In genomic region chr5:24065786-24066185, GRCh38 we compare ENCODE assay signal across 24 cellular contexts.
A peak's percentile ranks its signal among the peaks of the same experiment; 100 is the strongest.
DNase-seq lines count a peak whose midpoint lies in the region; ATAC-seq, FAIRE-seq and TF ChIP-seq lines count a peak whose summit lies in the region.
"Had no signal": no experiment of that assay in that cellular context is flagged by ENCODE, and none has a peak within 500 bp of the region (broad histone marks: within the 10 kb centered on the region; RNA-seq: fewer than 3 reads in every experiment).

No MANE protein-coding gene starts in this region.

- DNase-seq in GM23248 (peak; percentile 49), RPMI7951 (ENCODE audit: low read depth) (peak; percentile 0), bronchial epithelial cell (ENCODE audit: low read depth) (peak; percentile 80), ascending aorta (ENCODE audit: low spot score in 2 of 2) (no peak), glomerular visceral epithelial cell (ENCODE audit: extremely low spot score) (no peak)
- no peak for DNase-seq in CD8-positive, alpha-beta memory T cell
- DNase-seq in naive thymus-derived CD4-positive, alpha-beta T cell: no peak
- DNase-seq: AML-193; C1 segment of cervical spinal cord; Calu3; CD8-positive, alpha-beta T cell; DMS153; KBM-7; NCI-H1105; NCI-H1694; NCI-H2081; NCI-H2171; NCI-H345; NCI-H526; SJCRH30 had no signal

- H3K4me3 Mint-ChIP-seq in CD8-positive, alpha-beta memory T cell: no peak overlapping the region
- H3K4me3 Mint-ChIP-seq in naive thymus-derived CD4-positive, alpha-beta T cell: no peak overlapping the region
- H3K4me3 Mint-ChIP-seq: CD8-positive, alpha-beta T cell had no signal

- H3K9me3 Mint-ChIP-seq in CD8-positive, alpha-beta memory T cell: peaks cover 4 to 29% (median 11%) of the 10 kb centered on the region in 5 donors
- peaks cover 2 to 20% (median 10%) of the 10 kb centered on the region in 11 donors for H3K9me3 Mint-ChIP-seq in naive thymus-derived CD4-positive, alpha-beta T cell

- WGBS in GM23248 (ENCODE audit: low coverage in 1 of 2, low lambda C conversion rate in 2 of 2, missing lambda C conversion rate in 2 of 2), 2 experiments: 40 to 54% methylated on average over 4 of the region's 4 CpGs

- no peak overlapping the region for H3K9ac ChIP-seq in GM23248
- H3K9ac ChIP-seq in KMS-11: no peak overlapping the region

- H3F3A ChIP-seq in GM23248 (ENCODE audit: insufficient read depth): no peaks in the 10 kb centered on the region

- H3K4me2 ChIP-seq in GM23248 (ENCODE audit: unreplicated experiment) (no peak overlapping the region), KMS-11 (peak overlapping the region; percentile 68; the same call in 1 of the 2 replicates)
- H3K4me2 ChIP-seq: PC-9 had no signal

- CTCF ChIA-PET in CD8-positive, alpha-beta memory T cell (lab: Charles Lee): no interaction called here
- CTCF ChIA-PET in naive thymus-derived CD4-positive, alpha-beta T cell (lab: Charles Lee): no interaction called here

- H3K4me3 ChIP-seq in GM23248: no peak overlapping the region
- no peak overlapping the region for H3K4me3 ChIP-seq in KMS-11 (IDR thresholded peaks at IDR 0.05; ENCODE audit: insufficient read depth, low read depth, low read length)
- H3K4me3 ChIP-seq in bronchial epithelial cell (ENCODE audit: low read depth, low read length): no peak overlapping the region
- no peak overlapping the region for H3K4me3 ChIP-seq in CD8-positive, alpha-beta memory T cell (ENCODE audit: low read length)
- no peak overlapping the region for H3K4me3 ChIP-seq in ascending aorta
- no peak overlapping the region for H3K4me3 ChIP-seq in naive thymus-derived CD4-positive, alpha-beta T cell (ENCODE audit: low read length)
- H3K4me3 ChIP-seq: PC-9, SJCRH30 had no signal

- FAIRE-seq in bronchial epithelial cell (lab: Jason Lieb, UNC): no peak
- FAIRE-seq: G401.6, GM18507 had no signal

- no peak overlapping the region for H2AFZ ChIP-seq in GM23248
- no peak overlapping the region for H2AFZ ChIP-seq in KMS-11 (ENCODE audit: low read depth)
- H2AFZ ChIP-seq: PC-9 had no signal

- H3K9me3 ChIP-seq in GM23248 (ENCODE audit: low read depth) (no peaks in the 10 kb centered on the region), ascending aorta (no peaks in the 10 kb centered on the region)
- H3K9me3 ChIP-seq in CD8-positive, alpha-beta memory T cell (ENCODE audit: low read length): no peaks in the 10 kb centered on the region
- H3K9me3 ChIP-seq in naive thymus-derived CD4-positive, alpha-beta T cell (ENCODE audit: control insufficient read depth in 2 of 3, low read length in 3 of 3): no peaks in the 10 kb centered on the region
- H3K9me3 ChIP-seq: SJCRH30 had no signal

- POLR2A ChIA-PET in CD8-positive, alpha-beta memory T cell (lab: Charles Lee): no interaction called here
- POLR2A ChIA-PET in naive thymus-derived CD4-positive, alpha-beta T cell (lab: Charles Lee): no interaction called here

- H3K27ac ChIP-seq in GM23248 (no peak overlapping the region), KMS-11 (peak overlapping the region; percentile 81; the same call in 1 of the 2 replicates), ascending aorta (no peak overlapping the region)
- no peak overlapping the region for H3K27ac ChIP-seq in CD8-positive, alpha-beta memory T cell (ENCODE audit: low read depth, low read length)
- H3K27ac ChIP-seq in naive thymus-derived CD4-positive, alpha-beta T cell (ENCODE audit: low read depth, low read length): no peak overlapping the region
- H3K27ac ChIP-seq: PC-9, SJCRH30 had no signal

- H3K27me3 ChIP-seq in GM23248 (replicated peaks; ENCODE audit: insufficient read depth) (no peaks in the 10 kb centered on the region), KMS-11 (ENCODE audit: insufficient read depth, low read depth) (no peaks in the 10 kb centered on the region), bronchial epithelial cell (ENCODE audit: control insufficient read depth, insufficient read depth, low read length) (no peaks in the 10 kb centered on the region), ascending aorta (no peaks in the 10 kb centered on the region)
- H3K27me3 ChIP-seq in CD8-positive, alpha-beta memory T cell (ENCODE audit: insufficient read depth, low read length, poor library complexity, severe bottlenecking): no peaks in the 10 kb centered on the region
- no peaks in the 10 kb centered on the region for H3K27me3 ChIP-seq in naive thymus-derived CD4-positive, alpha-beta T cell (ENCODE audit: control insufficient read depth in 2 of 2, insufficient read depth in 2 of 2, low read length in 2 of 2)
- H3K27me3 ChIP-seq: SJCRH30 had no signal

- in situ Hi-C loops in GM23248 (cut with MboI): no loop called here

- no peaks in the 10 kb centered on the region for H3K79me2 ChIP-seq in GM23248 (ENCODE audit: insufficient read depth)
- H3K79me2 ChIP-seq in KMS-11 (ENCODE audit: insufficient read depth, low read depth): no peaks in the 10 kb centered on the region

- no peaks in the 10 kb centered on the region; the same call in 1 of the 2 replicates for H4K20me1 ChIP-seq in GM23248 (ENCODE audit: insufficient read depth)
- H4K20me1 ChIP-seq in KMS-11 (ENCODE audit: insufficient read depth): no peaks in the 10 kb centered on the region

- intact Hi-C loops in ascending aorta (cut with DNase I): no loop called here
- intact Hi-C loops in naive thymus-derived CD4-positive, alpha-beta T cell (cut with micrococcal nuclease): no loop called here

- H3K9me2 ChIP-seq in GM23248 (ENCODE audit: insufficient read depth): no peaks in the 10 kb centered on the region

- no peaks in the 10 kb centered on the region for H3K27me3 Mint-ChIP-seq in CD8-positive, alpha-beta memory T cell
- H3K27me3 Mint-ChIP-seq in naive thymus-derived CD4-positive, alpha-beta T cell: no peaks in the 10 kb centered on the region

- H3K4me1 Mint-ChIP-seq in CD8-positive, alpha-beta memory T cell: no peaks in the 10 kb centered on the region
- peaks cover 0 to 2% (median 0%) of the 10 kb centered on the region in 7 donors for H3K4me1 Mint-ChIP-seq in naive thymus-derived CD4-positive, alpha-beta T cell

- TF ChIP-seq CTCF in KMS-11 (conservative IDR thresholded peaks at IDR 0.05; ENCODE audit: low read depth, low read length): no peak
- no peak for TF ChIP-seq CTCF in bronchial epithelial cell (IDR thresholded peaks at IDR 0.05; ENCODE audit: insufficient read depth, low read length, severe bottlenecking)
- no peak for TF ChIP-seq CTCF in ascending aorta (IDR thresholded peaks at IDR 0.05)

- H3K4me1 ChIP-seq in GM23248 (ENCODE audit: insufficient read depth): no peaks in the 10 kb centered on the region
- H3K4me1 ChIP-seq in KMS-11 (ENCODE audit: low read depth, poor library complexity, severe bottlenecking): peaks cover 55% of the 10 kb centered on the region
- no peaks in the 10 kb centered on the region for H3K4me1 ChIP-seq in CD8-positive, alpha-beta memory T cell (ENCODE audit: insufficient read depth, low read length)
- H3K4me1 ChIP-seq in ascending aorta: no peaks in the 10 kb centered on the region
- no peaks in the 10 kb centered on the region for H3K4me1 ChIP-seq in naive thymus-derived CD4-positive, alpha-beta T cell (ENCODE audit: control insufficient read depth in 2 of 2, insufficient read depth in 2 of 2, low read length in 2 of 2)
- H3K4me1 ChIP-seq: SJCRH30 had no signal

- H3K36me3 ChIP-seq in GM23248 (ENCODE audit: low read depth) (no peaks in the 10 kb centered on the region), KMS-11 (ENCODE audit: insufficient read depth) (no peaks in the 10 kb centered on the region; the same call in 1 of the 2 replicates), bronchial epithelial cell (ENCODE audit: control insufficient read depth, insufficient read depth, low read length) (no peaks in the 10 kb centered on the region), ascending aorta (no peaks in the 10 kb centered on the region)
- no peaks in the 10 kb centered on the region for H3K36me3 ChIP-seq in CD8-positive, alpha-beta memory T cell (ENCODE audit: insufficient read depth, low read length)
- H3K36me3 ChIP-seq in naive thymus-derived CD4-positive, alpha-beta T cell (ENCODE audit: control insufficient read depth in 2 of 3, insufficient read depth in 3 of 3, low read length in 3 of 3): no peaks in the 10 kb centered on the region
- H3K36me3 ChIP-seq: SJCRH30 had no signal

- no peak overlapping the region for H3K27ac Mint-ChIP-seq in CD8-positive, alpha-beta memory T cell
- no peak overlapping the region for H3K27ac Mint-ChIP-seq in naive thymus-derived CD4-positive, alpha-beta T cell
- H3K27ac Mint-ChIP-seq: CD8-positive, alpha-beta T cell had no signal

- no peaks in the 10 kb centered on the region for H3K36me3 Mint-ChIP-seq in CD8-positive, alpha-beta memory T cell
- no peaks in the 10 kb centered on the region for H3K36me3 Mint-ChIP-seq in naive thymus-derived CD4-positive, alpha-beta T cell
- H3K36me3 Mint-ChIP-seq: CD8-positive, alpha-beta T cell had no signal

- ATAC-seq in naive thymus-derived CD4-positive, alpha-beta T cell: no peak
- ATAC-seq: CD8-positive, alpha-beta T cell had no signal

Comparison
In these comparisons a context has a peak if more than half of its experiments do, and no peak if none do; other contexts are left out.
1. DNase-seq: peak in GM23248 (single experiment), RPMI7951 (single experiment) and bronchial epithelial cell (single experiment); none in CD8-positive, alpha-beta memory T cell (0 of 5), ascending aorta (0 of 2), naive thymus-derived CD4-positive, alpha-beta T cell (0 of 9) and glomerular visceral epithelial cell (single experiment).